Comparison of ENCODE assay signal across 8 cellular contexts in genomic region chr14:69580009-69580577, GRCh38. TPM values are rescaled to one million over a fixed set of nuclear protein-coding genes. Genes with fewer than 3 reads are reported as not detected.
DNase-seq lines count a peak whose midpoint lies in the region; ATAC-seq and TF ChIP-seq lines count a peak whose summit lies in the region.

No MANE protein-coding gene starts in this region.

- in situ Hi-C loops in astrocyte of the spinal cord (cut with HindIII; ENCODE audit: low sequenced_read_pairs), result no loop called here

- H3K27me3 ChIP-seq in uterus, result no peaks in the 10 kb centered on the region

- H3K27ac ChIP-seq in uterus, result no peak overlapping the region

- intact Hi-C loops in uterus (cut with DNase I; ENCODE audit: low total_unique reads), result no loop called here

- ATAC-seq in GM18858 (IDR thresholded peaks at IDR 0.05; ENCODE audit: unreplicated experiment), result no peak

- TF ChIP-seq POLR2A in uterus (IDR thresholded peaks at IDR 0.05), result no peak

- H3K9me3 ChIP-seq in uterus, result no peaks in the 10 kb centered on the region

- H3K36me3 ChIP-seq in uterus, result no peaks in the 10 kb centered on the region

- peak; percentile 62 for TF ChIP-seq CTCF in GM10266 (IDR thresholded peaks at IDR 0.05; ENCODE audit: control insufficient read depth, insufficient read depth, low read depth, missing control alignments)
- TF ChIP-seq CTCF in astrocyte of the spinal cord (IDR thresholded peaks at IDR 0.05; ENCODE audit: low read depth, low read length), result peak; percentile 82
- no peak for TF ChIP-seq CTCF in uterus (IDR thresholded peaks at IDR 0.05)

- H3K4me3 ChIP-seq in astrocyte of the spinal cord (ENCODE audit: low read depth, low read length) (no peak overlapping the region), uterus (no peak overlapping the region)

- no peaks in the 10 kb centered on the region for H3K4me1 ChIP-seq in uterus

- DNase-seq in 8988T (peak; percentile 45), GM10266 (ENCODE audit: extremely low spot score) (no peak), NCI-H2227 (lab: John Stamatoyannopoulos, UW; ENCODE audit: unreplicated experiment) (peak; percentile 65), astrocyte of the spinal cord (ENCODE audit: low read depth, low spot score) (peak; percentile 71), left kidney (ENCODE audit: low read depth, low spot score) (peak; percentile 70), uterus (no peak), NCI-H2107 (lab: John Stamatoyannopoulos, UW) (no peak)

RNA-seq across cellular contexts. Expression of gene CCDC177, which starts 5.4 kb away (rescaled TPM):
- not detected for total RNA-seq in uterus

RNA-seq across cellular contexts. Expression of gene SUSD6, which starts 31.3 kb away (rescaled TPM):
- total RNA-seq in uterus, result 10 to 100 TPM in 3 of 4 donors, 1 to 10 TPM in 1; 8.8 to 35.1 (median 17.6) TPM

Comparison
In these comparisons a context has a peak if more than half of its experiments do, and no peak if none do; other contexts are left out.
1. DNase-seq: peak in 8988T (single experiment), NCI-H2227 (single experiment), astrocyte of the spinal cord (single experiment) and left kidney (single experiment); none in GM10266 (single experiment), uterus (0 of 2) and NCI-H2107 (single experiment).
2. CTCF ChIP-seq: peak in GM10266 (single experiment) and astrocyte of the spinal cord (single experiment); none in uterus (0 of 4).